ENCODE assay signal across 7 cellular contexts in genomic region chr12:45268672-45269406, GRCh38. TPM values are rescaled to one million over a fixed set of nuclear protein-coding genes. Genes with fewer than 3 reads are reported as not detected.
DNase-seq lines count a peak whose midpoint lies in the region; ATAC-seq and TF ChIP-seq lines count a peak whose summit lies in the region.

No MANE protein-coding gene starts in this region.

- no TSS peak for BruUV-seq in PC-9 (replicated peaks; lab: Mats Ljungman, UMichigan)

- peak overlapping the region; percentile 71 for H3K4me2 ChIP-seq in PC-9

- H3K4me1 Mint-ChIP-seq in nephron progenitor cell = peaks cover 33% of the 10 kb centered on the region

- H3K9me3 Mint-ChIP-seq in nephron progenitor cell = no peaks in the 10 kb centered on the region

- intact Hi-C loops in PC-9 (cut with micrococcal nuclease; ENCODE audit: unreplicated experiment) = loop anchor here (1.0 to 10.0 kb wide), 6 partner anchors 30 to 166 kb away; partner anchors contain the start of gene ANO6

- peak overlapping the region; percentile 86 for H3K27ac Mint-ChIP-seq in nephron progenitor cell

- peaks cover 67% of the 10 kb centered on the region for H3K4me1 ChIP-seq in PC-9 (replicated peaks; ENCODE audit: insufficient read depth)

- TF ChIP-seq CTCF in PC-9 (conservative IDR thresholded peaks at IDR 0.05) (peak; percentile 70), nephron progenitor cell (IDR thresholded peaks at IDR 0.05) (peak; percentile 28)

- H4K20me1 ChIP-seq in PC-9 (ENCODE audit: insufficient read depth) = no peaks in the 10 kb centered on the region

- H3K4me3 ChIP-seq in PC-9 = peak overlapping the region; percentile 30; the same call in 1 of the 2 replicates

- no peaks in the 10 kb centered on the region; the same call in 1 of the 2 replicates for H3K9me3 ChIP-seq in PC-9 (ENCODE audit: insufficient read depth, low read depth)

- CTCF ChIA-PET in PC-9 (lab: Charles Lee) = interaction anchor here (0.6 to 1.9 kb wide), 4 partner anchors 30 to 119 kb away, joined by 3 to 8 read pairs (median 6); partner anchors contain the start of gene ANO6

- peaks cover 84% of the 10 kb centered on the region for H3K79me2 ChIP-seq in PC-9 (ENCODE audit: low read depth)

- H3K4me3 Mint-ChIP-seq in nephron progenitor cell = peak overlapping the region; percentile 39

- peaks cover 47% of the 10 kb centered on the region for H3F3A ChIP-seq in PC-9 (ENCODE audit: insufficient read depth, low read depth)

- ATAC-seq in GM18517 (IDR thresholded peaks at IDR 0.05; ENCODE audit: unreplicated experiment) (peak; percentile 54), HG03460 (IDR thresholded peaks at IDR 0.05; ENCODE audit: unreplicated experiment) (peak; percentile 68), HG03439 (IDR thresholded peaks at IDR 0.05; ENCODE audit: unreplicated experiment) (no peak)

- H3K27me3 ChIP-seq in PC-9 (ENCODE audit: insufficient read depth, low read depth) = no peaks in the 10 kb centered on the region

- peaks cover 12% of the 10 kb centered on the region for H3K36me3 Mint-ChIP-seq in nephron progenitor cell (ENCODE audit: low read depth)

- POLR2A ChIA-PET in PC-9 (lab: Charles Lee; ENCODE audit: unreplicated experiment) = interaction anchor here (0.6 to 0.9 kb wide), 4 partner anchors 16 to 1682 kb away, joined by 3 to 4 read pairs (median 4); partner anchors contain the start of gene ANO6

- H2AFZ ChIP-seq in PC-9 = no peak overlapping the region

- H3K27me3 Mint-ChIP-seq in nephron progenitor cell (ENCODE audit: low read depth, poor library complexity) = peaks cover 2% of the 10 kb centered on the region

- H3K9me2 ChIP-seq in PC-9 (ENCODE audit: insufficient read depth) = no peaks in the 10 kb centered on the region; the same call in 1 of the 2 replicates

- H3K36me3 ChIP-seq in PC-9 (ENCODE audit: low read depth) = peaks cover 33% of the 10 kb centered on the region

- H3K27ac ChIP-seq in PC-9 = peak overlapping the region; percentile 94
- H3K27ac ChIP-seq in epithelial cell of prostate = peak overlapping the region; percentile 60

- DNase-seq in PC-9 (peak; percentile 77 to 91), epithelial cell of prostate (ENCODE audit: low read depth, low spot score) (peak; percentile 12), nephron progenitor cell (peak; percentile 80), NCI-H2171 treated with DMSO at 0.1 percent for 48 hours (lab: John Stamatoyannopoulos, UW) (no peak)

RNA-seq across cellular contexts. Expression of gene ANO6, which starts 52.9 kb away (rescaled TPM):
- total RNA-seq in PC-9 (2021) = 46.1 and 51.4 TPM in 2 replicates
